1 cellular context compared by ENCODE assay signal in the genomic region with DNA sequence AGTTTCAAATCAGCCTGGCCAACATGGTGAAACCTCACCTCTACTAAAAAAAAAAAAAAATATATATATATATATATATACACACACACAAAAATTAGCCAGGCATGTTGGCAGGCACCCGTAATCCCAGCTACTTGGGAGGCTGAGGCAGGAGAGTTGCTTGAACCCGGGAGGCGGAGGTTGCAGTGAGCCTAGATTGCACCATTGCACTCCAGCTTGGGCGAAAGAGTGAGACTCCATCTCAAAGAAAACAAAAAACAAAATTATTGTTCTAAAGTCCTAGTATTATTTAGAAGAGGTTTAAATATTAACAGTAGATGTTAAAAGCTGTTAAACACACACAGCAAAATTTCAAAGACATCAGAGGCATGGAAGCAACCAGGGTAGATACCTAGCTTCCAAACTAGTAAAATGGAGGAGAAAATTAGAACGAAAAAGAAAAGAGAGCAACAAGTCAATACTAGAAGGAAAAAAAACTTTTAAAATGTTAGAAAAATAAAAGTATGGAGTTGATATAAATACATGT. TPM values are rescaled to one million over a fixed set of nuclear protein-coding genes. Genes with fewer than 3 reads are reported as not detected.
"Had no signal": no experiment of that assay in that cellular context is flagged by ENCODE, and none has a peak within 500 bp of the region (broad histone marks: within the 10 kb centered on the region; RNA-seq: fewer than 3 reads in every experiment).

No MANE protein-coding gene starts in this region.

RNA-seq across cellular contexts. Expression of a gene that starts 46.8 kb away (rescaled TPM):
- total RNA-seq: vagina had no signal
